Comparison of ENCODE assay signal across 18 cellular contexts in genomic region chr6:93104195-93104817, GRCh38.
"Had no signal": no experiment of that assay in that cellular context is flagged by ENCODE, and none has a peak within 500 bp of the region (broad histone marks: within the 10 kb centered on the region; RNA-seq: fewer than 3 reads in every experiment).

No MANE protein-coding gene starts in this region.

- H3K4me1 Mint-ChIP-seq: stimulated activated naive B cell treated with anti-CD40 and anti-IgM and Interleukin-4, amounts not matched to agents 10 μg/mL and 1 μg/mL and 100 μg/mL, for 72 hours had no signal

- H3K27ac Mint-ChIP-seq: activated naive CD4-positive, alpha-beta T cell treated with anti-CD3 and anti-CD28 coated beads for 36 hours; brain; stimulated activated naive B cell treated with anti-CD40 and anti-IgM and Interleukin-4, amounts not matched to agents 10 μg/mL and 1 μg/mL and 100 μg/mL, for 72 hours had no signal

- DNase-seq: activated CD4-positive, alpha-beta T cell treated with anti-CD3 and anti-CD28 coated beads, Interleukin-2, amount 50 U/mL, for 1 hour; activated CD4-positive, CD25-positive, alpha-beta regulatory T cell treated with anti-CD3 and anti-CD28 coated beads, Interleukin-2, amount 50 U/mL, for 72 hours; activated CD8-positive, alpha-beta memory T cell treated with anti-CD3 and anti-CD28 coated beads, Interleukin-2, amount 50 U/mL, for 4 hours; activated naive CD4-positive, alpha-beta T cell treated with anti-CD3 and anti-CD28 coated beads for 36 hours; activated T-cell treated with anti-CD3 and anti-CD28 coated beads, Interleukin-2, amount 50 U/mL, for 4 hours; anterior cingulate cortex; central memory CD4-positive, alpha-beta T cell; colonic mucosa; lower lobe of right lung; pancreas; sigmoid colon; stimulated activated naive B cell treated with anti-CD40 and anti-IgM and Interleukin-4, amounts not matched to agents 10 μg/mL and 1 μg/mL and 100 μg/mL, for 72 hours; T-helper 1 cell; T-helper 9 cell; upper lobe of right lung had no signal

- H3K27ac ChIP-seq: colonic mucosa, lower lobe of right lung, neutrophil, pancreas, upper lobe of right lung, VCaP had no signal

- H3K4me3 Mint-ChIP-seq: activated naive CD4-positive, alpha-beta T cell treated with anti-CD3 and anti-CD28 coated beads for 36 hours; activated T-cell treated with anti-CD3 and anti-CD28 coated beads, Interleukin-2, amount 50 U/mL, for 4 hours; brain; stimulated activated naive B cell treated with anti-CD40 and anti-IgM and Interleukin-4, amounts not matched to agents 10 μg/mL and 1 μg/mL and 100 μg/mL, for 72 hours had no signal

- H3K9me3 Mint-ChIP-seq: stimulated activated naive B cell treated with anti-CD40 and anti-IgM and Interleukin-4, amounts not matched to agents 10 μg/mL and 1 μg/mL and 100 μg/mL, for 72 hours had no signal

- H3K9me3 ChIP-seq: colonic mucosa, lower lobe of right lung, neutrophil, pancreas, sigmoid colon, upper lobe of right lung had no signal

- H3K27me3 Mint-ChIP-seq: brain; stimulated activated naive B cell treated with anti-CD40 and anti-IgM and Interleukin-4, amounts not matched to agents 10 μg/mL and 1 μg/mL and 100 μg/mL, for 72 hours had no signal

- H3K36me3 ChIP-seq: colonic mucosa, lower lobe of right lung, neutrophil, pancreas, sigmoid colon, upper lobe of right lung had no signal

- H3K4me1 ChIP-seq: colonic mucosa, lower lobe of right lung, pancreas, sigmoid colon, upper lobe of right lung had no signal

- H3K27me3 ChIP-seq: colonic mucosa, neutrophil, pancreas, sigmoid colon, upper lobe of right lung had no signal

- ATAC-seq: activated T-cell treated with anti-CD3 and anti-CD28 coated beads, Interleukin-2, amount 50 U/mL, for 4 hours; lower lobe of right lung; pancreas; stimulated activated naive B cell treated with anti-CD40 and anti-IgM and Interleukin-4, amounts not matched to agents 10 μg/mL and 1 μg/mL and 100 μg/mL, for 72 hours; upper lobe of right lung had no signal

- H3K4me3 ChIP-seq: colonic mucosa, lower lobe of right lung, pancreas, sigmoid colon, upper lobe of right lung had no signal

- H3K36me3 Mint-ChIP-seq: brain; stimulated activated naive B cell treated with anti-CD40 and anti-IgM and Interleukin-4, amounts not matched to agents 10 μg/mL and 1 μg/mL and 100 μg/mL, for 72 hours had no signal
